1 cellular context compared by ENCODE assay signal in genomic region chr3:183824761-183825379, GRCh38.
TF ChIP-seq lines count a peak whose summit lies in the region.

No MANE protein-coding gene starts in this region.

TF ChIP-seq in WTC11, 78 proteins besides CTCF, POLR2A, EP300 and RAD21 (continued from another document and continues in another):
- TF ChIP-seq ZNF512 (CRISPR knock-in tag; IDR thresholded peaks at IDR 0.05; ENCODE audit: borderline replicate concordance) (no peak), ZNF121 (CRISPR knock-in tag; IDR thresholded peaks at IDR 0.05) (no peak), TP53 (CRISPR knock-in tag; IDR thresholded peaks at IDR 0.05) (no peak), CDX4 (CRISPR knock-in tag; IDR thresholded peaks at IDR 0.05; ENCODE audit: borderline replicate concordance) (no peak), NFE2L1 (CRISPR knock-in tag; IDR thresholded peaks at IDR 0.05) (no peak), ZNF232 (CRISPR knock-in tag; IDR thresholded peaks at IDR 0.05) (0 out of 2 replicates have a peak, but pooled peaks have one; percentile 27), ZNF263 (CRISPR knock-in tag; IDR thresholded peaks at IDR 0.05; ENCODE audit: low read depth) (no peak), FOXK1 (CRISPR knock-in tag; IDR thresholded peaks at IDR 0.05) (0 out of 2 replicates have a peak, but pooled peaks have one; percentile 36), GTF2I (CRISPR knock-in tag; conservative IDR thresholded peaks at IDR 0.05) (no peak), NR1H2 (CRISPR knock-in tag; IDR thresholded peaks at IDR 0.05) (no peak), ESRRA (CRISPR knock-in tag; IDR thresholded peaks at IDR 0.05; ENCODE audit: borderline replicate concordance) (no peak), IRF1 (CRISPR knock-in tag; IDR thresholded peaks at IDR 0.05) (no peak), KAT7 (CRISPR knock-in tag; IDR thresholded peaks at IDR 0.05; ENCODE audit: borderline replicate concordance) (no peak), ZMAT4 (CRISPR knock-in tag; IDR thresholded peaks at IDR 0.05) (no peak), RELA (CRISPR knock-in tag; IDR thresholded peaks at IDR 0.05; ENCODE audit: borderline replicate concordance) (no peak), ETV6 (CRISPR knock-in tag; IDR thresholded peaks at IDR 0.05) (no peak), ATF6 (CRISPR knock-in tag; IDR thresholded peaks at IDR 0.05) (no peak), CREM (CRISPR knock-in tag; IDR thresholded peaks at IDR 0.05) (no peak), CREB1 (CRISPR knock-in tag; IDR thresholded peaks at IDR 0.05) (no peak), ZNF281 (CRISPR knock-in tag; IDR thresholded peaks at IDR 0.05) (no peak), FOXP4 (CRISPR knock-in tag; IDR thresholded peaks at IDR 0.05) (0 out of 2 replicates have a peak, but pooled peaks have one; percentile 24), SOX15 (CRISPR knock-in tag; IDR thresholded peaks at IDR 0.05) (no peak), AFF4 (CRISPR knock-in tag; IDR thresholded peaks at IDR 0.05; ENCODE audit: borderline replicate concordance) (no peak), ZSCAN18 (CRISPR knock-in tag; IDR thresholded peaks at IDR 0.05) (no peak), JAZF1 (CRISPR knock-in tag; IDR thresholded peaks at IDR 0.05) (no peak), OVOL2 (CRISPR knock-in tag; IDR thresholded peaks at IDR 0.05; ENCODE audit: borderline replicate concordance) (no peak), ZNF219 (CRISPR knock-in tag; IDR thresholded peaks at IDR 0.05; ENCODE audit: borderline replicate concordance) (no peak), EMX1 (CRISPR knock-in tag; IDR thresholded peaks at IDR 0.05) (0 out of 2 replicates have a peak, but pooled peaks have one; percentile 44), ERG (CRISPR knock-in tag; IDR thresholded peaks at IDR 0.05) (no peak), NFYB (CRISPR knock-in tag; conservative IDR thresholded peaks at IDR 0.05; ENCODE audit: low read depth) (no peak), ATF1 (CRISPR knock-in tag; IDR thresholded peaks at IDR 0.05) (no peak), GABPB1 (CRISPR knock-in tag; IDR thresholded peaks at IDR 0.05) (no peak), FOXP1 (CRISPR knock-in tag; IDR thresholded peaks at IDR 0.05; ENCODE audit: borderline replicate concordance) (peak; percentile 13; the same call in 1 of the 2 replicates), SMAD4 (CRISPR knock-in tag; IDR thresholded peaks at IDR 0.05) (no peak), E2F1 (CRISPR knock-in tag; IDR thresholded peaks at IDR 0.05) (no peak), E2F5 (CRISPR knock-in tag; IDR thresholded peaks at IDR 0.05) (0 out of 2 replicates have a peak, but pooled peaks have one; percentile 26), CBFB (CRISPR knock-in tag; IDR thresholded peaks at IDR 0.05; ENCODE audit: low read depth) (no peak), TCF7 (CRISPR knock-in tag; IDR thresholded peaks at IDR 0.05; ENCODE audit: low read depth) (no peak), MYBL2 (CRISPR knock-in tag; IDR thresholded peaks at IDR 0.05) (no peak), ZBTB43 (CRISPR knock-in tag; IDR thresholded peaks at IDR 0.05) (no peak)
